15 cellular contexts compared by ENCODE assay signal in the genomic region with DNA sequence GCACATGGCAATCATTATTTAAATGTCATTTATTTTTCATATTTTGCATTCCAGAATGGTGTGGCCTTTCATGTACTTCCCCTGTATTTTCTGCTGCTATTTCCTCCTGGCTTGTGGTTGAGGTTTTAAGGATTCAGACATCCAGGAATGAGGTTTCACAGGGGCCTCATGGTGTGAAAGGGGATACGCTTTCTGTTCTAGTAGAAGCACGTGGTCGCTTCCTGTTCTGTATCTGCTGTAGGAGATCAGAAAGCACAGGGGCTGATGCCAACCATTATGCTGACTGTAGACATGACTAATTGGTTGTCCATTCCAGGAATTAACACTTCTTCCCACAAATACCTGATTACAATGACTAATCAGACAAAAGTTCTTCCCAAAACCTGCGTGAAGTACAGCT.
DNase-seq lines count a peak whose midpoint lies in the region; ATAC-seq, FAIRE-seq and TF ChIP-seq lines count a peak whose summit lies in the region.
"Had no signal": no experiment of that assay in that cellular context is flagged by ENCODE, and none has a peak within 500 bp of the region (broad histone marks: within the 10 kb centered on the region; RNA-seq: fewer than 3 reads in every experiment).

No MANE protein-coding gene starts in this region.

- 3% methylated on average over 4 of the region's 4 CpGs for WGBS in HepG2 (ENCODE audit: low lambda C conversion rate)
- 45 to 46% methylated on average over 4 of the region's 4 CpGs for WGBS in aorta, 2 donors

- no peaks in the 10 kb centered on the region for H3K27me3 Mint-ChIP-seq in Calu3 (ENCODE audit: unreplicated experiment)

- no peaks in the 10 kb centered on the region for H3K79me2 ChIP-seq in HepG2 (ENCODE audit: insufficient read depth, low read length)

- no peaks in the 10 kb centered on the region for H3K36me3 Mint-ChIP-seq in Calu3 (ENCODE audit: insufficient read depth, unreplicated experiment)
- H3K36me3 Mint-ChIP-seq: activated naive CD4-positive, alpha-beta T cell treated with anti-CD3 and anti-CD28 coated beads, Interleukin-2, amount 50 U/mL, for 72 hours had no signal

- no peak overlapping the region for H3K4me2 ChIP-seq in HepG2 (ENCODE audit: low read depth, low read length)
- H3K4me2 ChIP-seq: BLaER1 had no signal

- FAIRE-seq in HepG2 (lab: Jason Lieb, UNC), result no peak
- no peak for FAIRE-seq in D721Med (lab: Jason Lieb, UNC)

- POLR2A ChIA-PET in HepG2 (lab: Yijun Ruan, JAX), result no interaction called here

- H3K36me3 ChIP-seq in HepG2 (replicated peaks in 1 of 2; ENCODE audit: control insufficient read depth in 1 of 2, insufficient read depth in 2 of 2, low read length in 2 of 2) (no peaks in the 10 kb centered on the region), aorta (ENCODE audit: control insufficient read depth in 1 of 2, insufficient read depth in 2 of 2, low read length in 1 of 2) (no peaks in the 10 kb centered on the region)
- H3K36me3 ChIP-seq: BLaER1, right lobe of liver had no signal

- no peak for TF ChIP-seq POLR2A in HepG2 (IDR thresholded peaks at IDR 0.05; ENCODE audit: insufficient read depth in 1 of 2, low read depth in 2 of 2, low read length in 2 of 2)

- H3K4me1 Mint-ChIP-seq in Calu3 (ENCODE audit: low read depth, unreplicated experiment), result no peaks in the 10 kb centered on the region
- H3K4me1 Mint-ChIP-seq: nephron had no signal

- DNase-seq in Calu3 (peak; percentile 24), LHCN-M2 (ENCODE audit: low read depth) (peak; percentile 99), astrocyte of the cerebellum (ENCODE audit: low read depth) (peak; percentile 99), HepG2 (ENCODE audit: low spot score) (no peak), T-helper 1 cell (no peak), D721Med (ENCODE audit: insufficient read length, low spot score) (no peak), aorta (no peak)
- DNase-seq: cortex of kidney, foreskin melanocyte, NCI-H2227 treated with DMSO at 0.1 percent for 48 hours, right lobe of liver had no signal

- H3K9me3 ChIP-seq in HepG2 (ENCODE audit: low read length) (no peaks in the 10 kb centered on the region), aorta (ENCODE audit: control insufficient read depth, low read length) (no peaks in the 10 kb centered on the region)
- H3K9me3 ChIP-seq: BLaER1, right lobe of liver had no signal

- peaks cover 6% of the 10 kb centered on the region for H3K9me3 Mint-ChIP-seq in Calu3 (ENCODE audit: low read depth, unreplicated experiment)
- H3K9me3 Mint-ChIP-seq: nephron had no signal

- H3K27ac ChIP-seq in HepG2 (ENCODE audit: extremely low read length, insufficient read depth, low read length) (no peak overlapping the region), aorta (ENCODE audit: low read depth in 1 of 2, low read length in 2 of 2) (no peak overlapping the region)
- H3K27ac ChIP-seq: BLaER1, right lobe of liver had no signal

- no peak for TF ChIP-seq CTCF in Calu3 (IDR thresholded peaks at IDR 0.05; ENCODE audit: unreplicated experiment)
- TF ChIP-seq CTCF in astrocyte of the cerebellum (IDR thresholded peaks at IDR 0.05; ENCODE audit: low read depth, low read length, missing control alignments), result no peak
- no peak for TF ChIP-seq CTCF in HepG2 (CRISPR knock-in tag; IDR thresholded peaks at IDR 0.05)
- TF ChIP-seq CTCF in D721Med (IDR thresholded peaks at IDR 0.05; ENCODE audit: insufficient read depth, missing control alignments), result no peak

- ATAC-seq in HepG2 (no peak), aorta (ENCODE audit: low FRiP score) (no peak), HG03571 (IDR thresholded peaks at IDR 0.05; ENCODE audit: unreplicated experiment) (no peak)
- ATAC-seq: activated naive CD4-positive, alpha-beta T cell treated with anti-CD3 and anti-CD28 coated beads, Interleukin-2, amount 50 U/mL, for 72 hours had no signal

- no peaks in the 10 kb centered on the region for H3K4me1 ChIP-seq in HepG2 (ENCODE audit: insufficient read depth, low read length)
- no peaks in the 10 kb centered on the region for H3K4me1 ChIP-seq in aorta (ENCODE audit: control insufficient read depth in 1 of 2, insufficient read depth in 2 of 2, low read length in 2 of 2)
- H3K4me1 ChIP-seq: BLaER1, right lobe of liver had no signal

- no peak overlapping the region for H3K27ac Mint-ChIP-seq in Calu3 (ENCODE audit: unreplicated experiment)
- H3K27ac Mint-ChIP-seq: activated naive CD4-positive, alpha-beta T cell treated with anti-CD3 and anti-CD28 coated beads, Interleukin-2, amount 50 U/mL, for 72 hours; nephron had no signal

- no peak overlapping the region for H3K9ac ChIP-seq in HepG2 (ENCODE audit: insufficient read depth, low read depth, low read length)
- H3K9ac ChIP-seq: BLaER1 had no signal

- H3K4me3 ChIP-seq in astrocyte of the cerebellum (ENCODE audit: low read depth, low read length), result no peak overlapping the region
- no peak overlapping the region for H3K4me3 ChIP-seq in HepG2 (replicated peaks in 1 of 3; ENCODE audit: insufficient read depth in 1 of 3, low read depth in 2 of 3, low read length in 3 of 3)
- no peak overlapping the region for H3K4me3 ChIP-seq in aorta (ENCODE audit: low read length in 2 of 2)
- H3K4me3 ChIP-seq: BLaER1, right lobe of liver had no signal

- TF ChIP-seq RAD21 in HepG2 (CRISPR knock-in tag; IDR thresholded peaks at IDR 0.05), result no peak

- CTCF ChIA-PET in Calu3 (lab: Charles Lee) (no interaction called here), HepG2 (lab: Yijun Ruan, JAX; ENCODE audit: low intra/inter-chr PET ratio, low total read pairs) (no interaction called here)

- H3K27me3 ChIP-seq in HepG2 (ENCODE audit: control insufficient read depth in 1 of 2, insufficient read depth in 2 of 2, low read length in 2 of 2) (no peaks in the 10 kb centered on the region), aorta (ENCODE audit: control insufficient read depth in 1 of 2, insufficient read depth in 2 of 2, low read length in 1 of 2) (no peaks in the 10 kb centered on the region)
- H3K27me3 ChIP-seq: BLaER1, right lobe of liver had no signal

- H2AFZ ChIP-seq in HepG2 (ENCODE audit: low read length), result no peak overlapping the region

- in situ Hi-C loops in astrocyte of the cerebellum (cut with HindIII; ENCODE audit: low sequenced_read_pairs) (no loop called here), HepG2 (cut with HindIII; ENCODE audit: extremely low pct_ligation_motif_present, low pct_unique_long_range_greater_than_20kb) (no loop called here)

- H4K20me1 ChIP-seq in HepG2 (ENCODE audit: insufficient read depth, low read length), result no peaks in the 10 kb centered on the region
- H4K20me1 ChIP-seq: BLaER1 had no signal

- intact Hi-C loops in Calu3 (cut with micrococcal nuclease; ENCODE audit: unreplicated experiment) (no loop called here), HepG2 (cut with micrococcal nuclease; ENCODE audit: unreplicated experiment) (no loop called here), aorta (cut with DNase I) (no loop called here)

- BruUV-seq in Calu3 (replicated peaks; lab: Mats Ljungman, UMichigan), result no TSS peak
- BruUV-seq in HepG2 (replicated peaks; lab: Mats Ljungman, UMichigan), result no TSS peak

- H3K4me3 Mint-ChIP-seq in Calu3 (ENCODE audit: low read depth, unreplicated experiment), result no peak overlapping the region
- H3K4me3 Mint-ChIP-seq: nephron had no signal

- TF ChIP-seq EP300 in HepG2 (IDR thresholded peaks at IDR 0.05; ENCODE audit: low read depth in 2 of 2, low read length in 2 of 2), result no peak
- no peak for TF ChIP-seq EP300 in HepG2 (CRISPR knock-in tag; IDR thresholded peaks at IDR 0.05; ENCODE audit: borderline replicate concordance)

TF ChIP-seq in HepG2, 621 proteins besides CTCF, POLR2A, EP300 and RAD21:
- no peak for TF ChIP-seq ZBTB3 (CRISPR knock-in tag; IDR thresholded peaks at IDR 0.05; ENCODE audit: borderline replicate concordance, low read depth)
- TF ChIP-seq, protein P1, sequence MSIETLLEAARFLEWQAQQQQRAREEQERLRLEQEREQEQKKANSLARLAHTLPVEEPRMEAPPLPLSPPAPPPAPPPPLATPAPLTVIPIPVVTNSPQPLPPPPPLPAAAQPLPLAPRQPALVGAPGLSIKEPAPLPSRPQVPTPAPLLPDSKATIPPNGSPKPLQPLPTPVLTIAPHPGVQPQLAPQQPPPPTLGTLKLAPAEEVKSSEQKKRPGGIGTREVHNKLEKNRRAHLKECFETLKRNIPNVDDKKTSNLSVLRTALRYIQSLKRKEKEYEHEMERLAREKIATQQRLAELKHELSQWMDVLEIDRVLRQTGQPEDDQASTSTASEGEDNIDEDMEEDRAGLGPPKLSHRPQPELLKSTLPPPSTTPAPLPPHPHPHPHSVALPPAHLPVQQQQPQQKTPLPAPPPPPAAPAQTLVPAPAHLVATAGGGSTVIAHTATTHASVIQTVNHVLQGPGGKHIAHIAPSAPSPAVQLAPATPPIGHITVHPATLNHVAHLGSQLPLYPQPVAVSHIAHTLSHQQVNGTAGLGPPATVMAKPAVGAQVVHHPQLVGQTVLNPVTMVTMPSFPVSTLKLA (IDR thresholded peaks at IDR 0.05), result peak; percentile 87

Comparison
In these comparisons a context has a peak if more than half of its experiments do, and no peak if none do; other contexts are left out.
1. DNase-seq: peak in Calu3 (single experiment), LHCN-M2 (single experiment) and astrocyte of the cerebellum (single experiment); none in HepG2 (single experiment), T-helper 1 cell (0 of 5), D721Med (single experiment) and aorta (0 of 2).